ENCODE assay signal across 8 cellular contexts in genomic region chr5:58582004-58582403, GRCh38. TPM values are rescaled to one million over a fixed set of nuclear protein-coding genes. Genes with fewer than 3 reads are reported as not detected.
A peak's percentile ranks its signal among the peaks of the same experiment; 100 is the strongest.
DNase-seq lines count a peak whose midpoint lies in the region; ATAC-seq, FAIRE-seq and TF ChIP-seq lines count a peak whose summit lies in the region.

No MANE protein-coding gene starts in this region.

- no peak for TF ChIP-seq POLR2A in GM12892 (IDR thresholded peaks at IDR 0.05; ENCODE audit: low read depth, low read length)

- H3K27ac Mint-ChIP-seq in activated B cell treated with CpG ODN at 0.5 μM for 24 hours = peak overlapping the region; percentile 18

- H3K36me3 Mint-ChIP-seq in activated B cell treated with CpG ODN at 0.5 μM for 24 hours (ENCODE audit: low read depth) = peaks cover 9% of the 10 kb centered on the region

- intact Hi-C loops in activated B cell treated with CpG ODN at 0.5 μM for 24 hours (cut with micrococcal nuclease) = loop anchor here (1.0 to 10.0 kb wide), 3 partner anchors 75 to 807 kb away; partner anchors contain the start of gene PLK2

- DNase-seq in Ammon's horn (ENCODE audit: low spot score) (peak; percentile 3), MM.1S (no peak), activated B cell treated with CpG ODN at 0.5 μM for 24 hours (no peak), left lobe of liver (ENCODE audit: low spot score) (no peak), GM12892 (ENCODE audit: insufficient read length) (no peak)

- no peaks in the 10 kb centered on the region for H3K79me2 ChIP-seq in MM.1S (ENCODE audit: low read length)

- H3K9ac ChIP-seq in MM.1S (ENCODE audit: low read length) = no peak overlapping the region

- no peaks in the 10 kb centered on the region for H3K27me3 ChIP-seq in MM.1S (replicated peaks; ENCODE audit: insufficient read depth, low read length)

- H3K4me3 ChIP-seq in MM.1S (ENCODE audit: low read length) (peak overlapping the region; percentile 84), iPS-18c (ENCODE audit: insufficient read depth, low read depth, low read length) (peak overlapping the region; percentile 82)

- peak overlapping the region; percentile 84 for H3K4me2 ChIP-seq in MM.1S (ENCODE audit: low read depth, low read length)

- peaks cover 35% of the 10 kb centered on the region for H3K27me3 Mint-ChIP-seq in activated B cell treated with CpG ODN at 0.5 μM for 24 hours

- no peak for ATAC-seq in activated B cell treated with CpG ODN at 0.5 μM for 24 hours (ENCODE audit: low read depth)
- no peak for ATAC-seq in left lobe of liver
- no peak for ATAC-seq in GM18502 (IDR thresholded peaks at IDR 0.05; ENCODE audit: poor library complexity, unreplicated experiment)

- no peak overlapping the region for H3K27ac ChIP-seq in MM.1S (ENCODE audit: low read length)
- H3K27ac ChIP-seq in temporal lobe (ENCODE audit: low read depth, low read length) = peak overlapping the region; percentile 34

- TF ChIP-seq CTCF in MM.1S (IDR thresholded peaks at IDR 0.05; ENCODE audit: low read length) = no peak
- no peak for TF ChIP-seq CTCF in activated B cell treated with CpG ODN at 0.5 μM for 24 hours (IDR thresholded peaks at IDR 0.05)

- H3K4me1 Mint-ChIP-seq in activated B cell treated with CpG ODN at 0.5 μM for 24 hours = peaks cover 25% of the 10 kb centered on the region

- H2AFZ ChIP-seq in MM.1S (ENCODE audit: low read length) = peak overlapping the region; percentile 95

- no peaks in the 10 kb centered on the region for H3K9me2 ChIP-seq in MM.1S (replicated peaks; ENCODE audit: insufficient read depth, low read length)

- H3K9me3 Mint-ChIP-seq in activated B cell treated with CpG ODN at 0.5 μM for 24 hours = no peaks in the 10 kb centered on the region

- no peaks in the 10 kb centered on the region for H3K4me1 ChIP-seq in MM.1S (ENCODE audit: low read length)

- H3K4me3 Mint-ChIP-seq in activated B cell treated with CpG ODN at 0.5 μM for 24 hours = peak overlapping the region; percentile 97

- CTCF ChIA-PET in activated B cell treated with CpG ODN at 0.5 μM for 24 hours (lab: Charles Lee) = interaction anchor here (0.9 to 2.0 kb wide), 3 partner anchors 104 to 267 kb away, joined by 3 to 13 read pairs (median 5); no protein-coding TSS in a partner anchor

- POLR2A ChIA-PET in activated B cell treated with CpG ODN at 0.5 μM for 24 hours (lab: Charles Lee) = interaction anchor here (1.3 to 1.4 kb wide), 2 partner anchors 74 to 123 kb away, joined by 4 read pairs; partner anchors contain the start of gene PLK2

- no peak for FAIRE-seq in GM12892 (lab: Jason Lieb, UNC)

- H3F3A ChIP-seq in MM.1S (ENCODE audit: insufficient read depth, low read length) = no peaks in the 10 kb centered on the region

- H4K20me1 ChIP-seq in MM.1S (ENCODE audit: insufficient read depth, low read length) = no peaks in the 10 kb centered on the region

- no peaks in the 10 kb centered on the region for H3K36me3 ChIP-seq in MM.1S (replicated peaks; ENCODE audit: insufficient read depth, low read length)

- H3K9me3 ChIP-seq in MM.1S (replicated peaks; ENCODE audit: insufficient read depth, low read length) = no peaks in the 10 kb centered on the region
- no peaks in the 10 kb centered on the region for H3K9me3 ChIP-seq in iPS-18c (ENCODE audit: control insufficient read depth, insufficient read depth, low read length)

RNA-seq across cellular contexts. Expression of gene RAB3C, which starts 0.9 kb away (rescaled TPM):
- total RNA-seq in activated B cell treated with CpG ODN at 0.5 μM for 24 hours (0.47 TPM in 1 of 2 replicates, not detected in the other), temporal lobe (33.9 TPM), left lobe of liver (0.38 TPM)
- polyA plus RNA-seq in GM12892 (2012; ENCODE audit: missing spikeins) = not detected

Comparison
In these comparisons a context has a peak if more than half of its experiments do, and no peak if none do; other contexts are left out.
1. RNA of gene RAB3C, which starts 0.9 kb away (total RNA-seq): 33.9 TPM in temporal lobe (single experiment); 0.47 TPM in activated B cell treated with CpG ODN at 0.5 μM for 24 hours and 0.38 TPM in left lobe of liver (single experiment); every median in the first group is over 10 times any median in the second.